18 cellular contexts compared by ENCODE assay signal in the genomic region with DNA sequence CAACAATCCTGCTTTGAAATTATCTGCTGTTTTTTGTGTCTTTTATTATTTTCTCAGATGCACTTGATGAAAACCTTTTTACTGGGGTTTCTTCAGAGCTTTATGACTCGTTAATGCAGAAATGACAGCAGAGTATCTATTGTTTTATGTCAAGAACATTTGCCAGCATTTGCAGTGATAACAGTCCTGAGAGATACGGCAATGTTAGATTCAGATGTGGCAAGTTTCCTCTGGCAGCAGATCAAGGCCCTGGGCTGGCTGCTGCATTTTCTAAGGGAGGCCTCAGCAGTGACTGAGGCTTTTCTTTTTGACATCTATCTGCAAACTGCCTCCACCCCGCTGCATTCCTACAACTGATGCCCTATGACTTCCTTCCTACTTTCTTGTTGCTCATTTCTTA. TPM values are rescaled to one million over a fixed set of nuclear protein-coding genes. Genes with fewer than 3 reads are reported as not detected.
DNase-seq lines count a peak whose midpoint lies in the region; ATAC-seq, FAIRE-seq and TF ChIP-seq lines count a peak whose summit lies in the region.
"Had no signal": no experiment of that assay in that cellular context is flagged by ENCODE, and none has a peak within 500 bp of the region (broad histone marks: within the 10 kb centered on the region; RNA-seq: fewer than 3 reads in every experiment).

No MANE protein-coding gene starts in this region.

- H3K4me2 ChIP-seq in A549, result no peak overlapping the region
- no peak overlapping the region for H3K4me2 ChIP-seq in keratinocyte (ENCODE audit: control insufficient read depth, extremely low read depth, insufficient read depth, low read depth, low read length)

- no peak for TF ChIP-seq POLR2A in A549 (IDR thresholded peaks at IDR 0.05; ENCODE audit: low read length)

- 67% methylated on average over 3 of the region's 3 CpGs for WGBS in A549 (ENCODE audit: missing lambda C conversion rate)

- CTCF ChIA-PET in A549 (lab: Yijun Ruan, JAX), result interaction anchor here (1.1 kb wide), 1 partner anchor 10 kb away, joined by 6 read pairs; no protein-coding TSS in a partner anchor

- no peaks in the 10 kb centered on the region for H3K9me3 ChIP-seq in A549
- H3K9me3 ChIP-seq in MG63, result no peaks in the 10 kb centered on the region
- H3K9me3 ChIP-seq in keratinocyte (ENCODE audit: control insufficient read depth, low read depth, low read length), result no peaks in the 10 kb centered on the region
- H3K9me3 ChIP-seq: Caco-2, thyroid gland had no signal

- H3K4me1 ChIP-seq in A549 (peaks cover 50% of the 10 kb centered on the region), keratinocyte (ENCODE audit: control insufficient read depth, extremely low read depth, insufficient read depth, low read length) (peaks cover 46% of the 10 kb centered on the region)
- H3K4me1 ChIP-seq: Caco-2 had no signal

- TF ChIP-seq RAD21 in A549 (conservative IDR thresholded peaks at IDR 0.05 in 1 of 2, IDR thresholded peaks at IDR 0.05 in 1 of 2), result no peak

- no peak overlapping the region for H3K9ac ChIP-seq in keratinocyte (ENCODE audit: control insufficient read depth, extremely low read depth, insufficient read depth, low read length)

- no peak overlapping the region for H3K4me3 ChIP-seq in A549
- no peak overlapping the region for H3K4me3 ChIP-seq in MG63
- no peak overlapping the region for H3K4me3 ChIP-seq in coronary artery
- no peak overlapping the region for H3K4me3 ChIP-seq in keratinocyte (ENCODE audit: control insufficient read depth in 2 of 3, extremely low read depth in 1 of 3, insufficient read depth in 2 of 3, low read depth in 1 of 3, low read length in 3 of 3)
- H3K4me3 ChIP-seq: thyroid gland had no signal

- ATAC-seq in A549 (no peak), HG03354 (IDR thresholded peaks at IDR 0.05; ENCODE audit: poor library complexity, severe bottlenecking, unreplicated experiment) (no peak), GM21825 (IDR thresholded peaks at IDR 0.05; ENCODE audit: unreplicated experiment) (no peak)
- ATAC-seq: activated naive CD8-positive, alpha-beta T cell treated with anti-CD3 and anti-CD28 coated beads, Interleukin-2, amount 50 U/mL, for 24 hours; activated T-cell treated with anti-CD3 and anti-CD28 coated beads, Interleukin-2, amount 50 U/mL, for 4 hours; left lobe of liver had no signal

- peak overlapping the region; percentile 26 to 74; a peak in 3 of 6 replicates for H3K27ac ChIP-seq in A549
- H3K27ac ChIP-seq in coronary artery, result peak overlapping the region; percentile 65 to 83
- peak overlapping the region; percentile 8 for H3K27ac ChIP-seq in keratinocyte (ENCODE audit: control insufficient read depth, insufficient read depth, low read length)
- H3K27ac ChIP-seq: thyroid gland had no signal

- DNase-seq in A549 (ENCODE audit: low read depth in 1 of 2, low spot score in 1 of 2), result no peak
- peak; percentile 23 for DNase-seq in MG63
- DNase-seq in coronary artery (ENCODE audit: low spot score), result no peak
- DNase-seq in keratinocyte (ENCODE audit: low read depth, low spot score), result no peak
- no peak for DNase-seq in GM10266 (ENCODE audit: extremely low spot score)
- no peak for DNase-seq in DMS79 (lab: John Stamatoyannopoulos, UW)
- DNase-seq: activated CD4-positive, alpha-beta T cell treated with anti-CD3 and anti-CD28 coated beads, Interleukin-2, amount 10 ng/mL, durations not matched to agents 7 days and 5 days; activated naive CD8-positive, alpha-beta T cell treated with anti-CD3 and anti-CD28 coated beads, Interleukin-2, amount 50 U/mL, for 24 hours; activated T-cell treated with anti-CD3 and anti-CD28 coated beads, Interleukin-2, amount 50 U/mL, for 4 hours; Caco-2; GF-D8; naive B cell; NCI-H2107; SHP77 treated with DMSO at 0.1 percent for 48 hours; thyroid gland had no signal

- H2AFZ ChIP-seq in keratinocyte (ENCODE audit: control insufficient read depth, low read length), result no peak overlapping the region

- dilution Hi-C loops in keratinocyte (cut with MboI; ENCODE audit: extremely low pct_ligation_motif_present, low sequenced_read_pairs), result no loop called here

- H4K20me1 ChIP-seq in keratinocyte (ENCODE audit: control insufficient read depth, extremely low read depth, insufficient read depth, low read length), result no peaks in the 10 kb centered on the region

- H3K36me3 ChIP-seq in MG63 (no peaks in the 10 kb centered on the region), keratinocyte (ENCODE audit: control insufficient read depth in 2 of 2, extremely low read depth in 1 of 2, insufficient read depth in 2 of 2, low read length in 2 of 2) (peaks cover 4 to 23% of the 10 kb centered on the region in 2 experiments)

- H3K27me3 ChIP-seq in MG63, result no peaks in the 10 kb centered on the region
- no peaks in the 10 kb centered on the region for H3K27me3 ChIP-seq in keratinocyte (ENCODE audit: control insufficient read depth, extremely low read depth, insufficient read depth, low read length)
- H3K27me3 ChIP-seq: thyroid gland had no signal

- POLR2A ChIA-PET in A549 (lab: Yijun Ruan, JAX), result no interaction called here

- FAIRE-seq in A549 (lab: Jason Lieb, UNC), result no peak
- FAIRE-seq in keratinocyte (lab: Jason Lieb, UNC), result no peak

- peaks cover 13% of the 10 kb centered on the region for H3K79me2 ChIP-seq in keratinocyte (ENCODE audit: control insufficient read depth, insufficient read depth, low read length)

- no peak for TF ChIP-seq EP300 in A549 (IDR thresholded peaks at IDR 0.05)

- TF ChIP-seq CTCF in A549 (IDR thresholded peaks at IDR 0.05) (no peak), coronary artery (IDR thresholded peaks at IDR 0.05) (no peak), keratinocyte (optimal IDR thresholded peaks at IDR 0.05 in 1 of 3, IDR thresholded peaks at IDR 0.05 in 1 of 3, conservative IDR thresholded peaks at IDR 0.05 in 1 of 3; ENCODE audit: extremely low read depth in 1 of 3, insufficient read depth in 2 of 3, low read length in 3 of 3) (no peak), GM10266 (IDR thresholded peaks at IDR 0.05; ENCODE audit: control insufficient read depth, insufficient read depth, low read depth, missing control alignments) (no peak)

- H3K9me1 ChIP-seq in keratinocyte (ENCODE audit: control insufficient read depth, extremely low read depth, insufficient read depth, low read length), result no peaks in the 10 kb centered on the region

TF ChIP-seq in A549, 52 proteins besides CTCF, POLR2A, EP300 and RAD21:
- no peak for TF ChIP-seq HOXB13 (CRISPR knock-in tag; IDR thresholded peaks at IDR 0.05; ENCODE audit: low read depth)
- TF ChIP-seq CEBPB (IDR thresholded peaks at IDR 0.05), result 0 out of 4 replicates have a peak, but pooled peaks of 1 of the 2 experiments have one; percentile 18
TF ChIP-seq in A549: peak in this region for 1.

RNA-seq across cellular contexts. Expression of a gene that starts 40.2 kb away (rescaled TPM):
- polyA plus RNA-seq in A549 (2011; rRNA removed) (54.6 and 59.2 TPM in 2 replicates), A549 (2017; fragmentation: RNase III; extraction: RNeasy Plus Mini Kit Qiagen cat#74134 plus additional on column Dnase treatment) (48.5 to 66.6 TPM (median 49.0 TPM) in 3 replicates), keratinocyte (176 to 285 TPM (median 234 TPM) in 3 replicates)
- polyA plus RNA-seq in A549 (2012; cell fraction: cytosol; rRNA removed), result 43.0 and 48.8 TPM in 2 replicates
- 73.6 and 112 TPM in 2 replicates for polyA plus RNA-seq in A549 (2012; cell fraction: nucleus; rRNA removed)
- 44.0 and 49.4 TPM in 2 replicates for polyA minus RNA-seq in A549 (2011; rRNA and poly(A)+ RNA removed)
- 69.2 and 70.3 TPM in 2 replicates for total RNA-seq in MG63 (2014; rRNA removed; shearing (Covaris generic); ENCODE audit: low replicate concordance)
- polyA plus RNA-seq in keratinocyte (2011; ENCODE audit: low read depth), result 29.3 TPM
- 80.8 and 128 TPM in 2 replicates for polyA plus RNA-seq in keratinocyte (2011; cell fraction: cytosol; rRNA removed)
- 212 and 243 TPM in 2 replicates for polyA plus RNA-seq in keratinocyte (2011; cell fraction: nucleus; rRNA removed)
- polyA plus RNA-seq in keratinocyte (2012; ENCODE audit: low replicate concordance), result 44.9 and 156 TPM in 2 replicates
- polyA minus RNA-seq in keratinocyte, result 159 to 294 TPM (median 228 TPM) in 3 replicates
- 153 TPM for polyA minus RNA-seq in keratinocyte (2011; cell fraction: cytosol; rRNA and poly(A)+ RNA removed)
- polyA minus RNA-seq in keratinocyte (2011; cell fraction: nucleus; rRNA and poly(A)+ RNA removed), result 120 and 192 TPM in 2 replicates
- total RNA-seq: activated CD4-positive, alpha-beta T cell treated with anti-CD3 and anti-CD28 coated beads, Interleukin-2, amount 10 ng/mL, durations not matched to agents 7 days and 5 days; Caco-2 had no signal

Comparison
In these comparisons a context has a peak if more than half of its experiments do, and no peak if none do; other contexts are left out.
1. H3K27ac ChIP-seq: peak in every context shown above with its lines; median percentile 74 in coronary artery; 50 in A549; 8 in keratinocyte.